In genomic region chr11:26741036-26741435, GRCh38 we compare ENCODE assay signal across 20 cellular contexts. TPM values are rescaled to one million over a fixed set of nuclear protein-coding genes. Genes with fewer than 3 reads are reported as not detected.
DNase-seq lines count a peak whose midpoint lies in the region; ATAC-seq and TF ChIP-seq lines count a peak whose summit lies in the region.
"Had no signal": no experiment of that assay in that cellular context is flagged by ENCODE, and none has a peak within 500 bp of the region (broad histone marks: within the 10 kb centered on the region; RNA-seq: fewer than 3 reads in every experiment).

No MANE protein-coding gene starts in this region.

- ATAC-seq in HG03039 (IDR thresholded peaks at IDR 0.05; ENCODE audit: unreplicated experiment), result no peak
- ATAC-seq: psoas muscle had no signal

- no peaks in the 10 kb centered on the region for H3K27me3 Mint-ChIP-seq in activated CD4-positive, alpha-beta T cell treated with anti-CD3 and anti-CD28 coated beads, Interleukin-2, amount 10 ng/mL, durations not matched to agents 7 days and 5 days
- H3K27me3 Mint-ChIP-seq: naive B cell; stimulated activated naive CD8-positive, alpha-beta T cell treated with anti-CD3 and anti-CD28 coated beads, Interleukin-15, Interleukin-2, amounts not matched to agents 100 ng/mL and 50 ng/mL, for 24 hours had no signal

- H3K4me1 Mint-ChIP-seq in activated CD4-positive, alpha-beta T cell treated with anti-CD3 and anti-CD28 coated beads, Interleukin-2, amount 10 ng/mL, durations not matched to agents 7 days and 5 days, result no peaks in the 10 kb centered on the region
- H3K4me1 Mint-ChIP-seq: naive B cell had no signal

- no peak for TF ChIP-seq CTCF in fibroblast of mammary gland (conservative IDR thresholded peaks at IDR 0.05; ENCODE audit: control insufficient read depth, insufficient read depth, low read depth, low read length)

- peaks cover 14% of the 10 kb centered on the region for H3K9me3 Mint-ChIP-seq in activated CD4-positive, alpha-beta T cell treated with anti-CD3 and anti-CD28 coated beads, Interleukin-2, amount 10 ng/mL, durations not matched to agents 7 days and 5 days

- peak; percentile 22 for DNase-seq in A172 (ENCODE audit: low spot score)
- peak; percentile 41 for DNase-seq in GM04504 (ENCODE audit: low read depth)
- peak; percentile 75 for DNase-seq in NCI-H69 (lab: John Stamatoyannopoulos, UW)
- peak; percentile 86 for DNase-seq in fibroblast of mammary gland (ENCODE audit: low read depth)
- no peak for DNase-seq in DMS114 treated with DMSO at 0.1 percent for 48 hours (lab: John Stamatoyannopoulos, UW; ENCODE audit: unreplicated experiment)
- DNase-seq in NCI-H1930 (lab: John Stamatoyannopoulos, UW), result no peak
- DNase-seq in activated CD4-positive, alpha-beta T cell treated with anti-CD3 and anti-CD28 coated beads, Interleukin-2, amount 10 ng/mL, durations not matched to agents 7 days and 5 days, result no peak
- DNase-seq: ACHN; activated CD4-positive, alpha-beta T cell treated with anti-CD3 and anti-CD28 coated beads for 1 hour; COR-L47; foreskin melanocyte; GF-D8; naive B cell; psoas muscle; SHP77 treated with DMSO at 0.1 percent for 48 hours had no signal

- H3K36me3 Mint-ChIP-seq in activated CD4-positive, alpha-beta T cell treated with anti-CD3 and anti-CD28 coated beads, Interleukin-2, amount 10 ng/mL, durations not matched to agents 7 days and 5 days (ENCODE audit: low read depth), result no peaks in the 10 kb centered on the region
- H3K36me3 Mint-ChIP-seq: naive B cell had no signal

- no peak overlapping the region for H3K4me3 ChIP-seq in fibroblast of mammary gland (ENCODE audit: control insufficient read depth, low read depth, low read length)
- H3K4me3 ChIP-seq: lung, psoas muscle had no signal

- POLR2A ChIA-PET in activated CD4-positive, alpha-beta T cell treated with anti-CD3 and anti-CD28 coated beads, Interleukin-2, amount 10 ng/mL, durations not matched to agents 7 days and 5 days (lab: Charles Lee), result no interaction called here

- CTCF ChIA-PET in activated CD4-positive, alpha-beta T cell treated with anti-CD3 and anti-CD28 coated beads, Interleukin-2, amount 10 ng/mL, durations not matched to agents 7 days and 5 days (lab: Charles Lee), result no interaction called here

- H3K4me3 Mint-ChIP-seq in activated CD4-positive, alpha-beta T cell treated with anti-CD3 and anti-CD28 coated beads, Interleukin-2, amount 10 ng/mL, durations not matched to agents 7 days and 5 days, result no peak overlapping the region
- H3K4me3 Mint-ChIP-seq: naive B cell; stimulated activated naive CD8-positive, alpha-beta T cell treated with anti-CD3 and anti-CD28 coated beads, Interleukin-15, Interleukin-2, amounts not matched to agents 100 ng/mL and 50 ng/mL, for 24 hours had no signal

- no peak overlapping the region for H3K27ac Mint-ChIP-seq in activated CD4-positive, alpha-beta T cell treated with anti-CD3 and anti-CD28 coated beads, Interleukin-2, amount 10 ng/mL, durations not matched to agents 7 days and 5 days
- H3K27ac Mint-ChIP-seq: naive B cell; stimulated activated naive CD8-positive, alpha-beta T cell treated with anti-CD3 and anti-CD28 coated beads, Interleukin-15, Interleukin-2, amounts not matched to agents 100 ng/mL and 50 ng/mL, for 24 hours had no signal

RNA-seq across cellular contexts. Expression of gene SLC5A12, which starts 19.2 kb away (rescaled TPM):
- total RNA-seq in A172 (2014; rRNA removed; shearing (Covaris generic)), result 1.1 and 1.9 TPM in 2 replicates
- not detected for total RNA-seq in activated CD4-positive, alpha-beta T cell treated with anti-CD3 and anti-CD28 coated beads, Interleukin-2, amount 10 ng/mL, durations not matched to agents 7 days and 5 days
- total RNA-seq: bronchial epithelial cell, HT1080, psoas muscle had no signal

Comparison
In these comparisons a context has a peak if more than half of its experiments do, and no peak if none do; other contexts are left out.
1. DNase-seq: peak in A172 (single experiment), GM04504 (single experiment), NCI-H69 (single experiment) and fibroblast of mammary gland (single experiment); none in DMS114 treated with DMSO at 0.1 percent for 48 hours (single experiment), NCI-H1930 (0 of 2) and activated CD4-positive, alpha-beta T cell treated with anti-CD3 and anti-CD28 coated beads, Interleukin-2, amount 10 ng/mL, durations not matched to agents 7 days and 5 days (single experiment).